Comparison of ENCODE assay signal across 8 cellular contexts in the genomic region with DNA sequence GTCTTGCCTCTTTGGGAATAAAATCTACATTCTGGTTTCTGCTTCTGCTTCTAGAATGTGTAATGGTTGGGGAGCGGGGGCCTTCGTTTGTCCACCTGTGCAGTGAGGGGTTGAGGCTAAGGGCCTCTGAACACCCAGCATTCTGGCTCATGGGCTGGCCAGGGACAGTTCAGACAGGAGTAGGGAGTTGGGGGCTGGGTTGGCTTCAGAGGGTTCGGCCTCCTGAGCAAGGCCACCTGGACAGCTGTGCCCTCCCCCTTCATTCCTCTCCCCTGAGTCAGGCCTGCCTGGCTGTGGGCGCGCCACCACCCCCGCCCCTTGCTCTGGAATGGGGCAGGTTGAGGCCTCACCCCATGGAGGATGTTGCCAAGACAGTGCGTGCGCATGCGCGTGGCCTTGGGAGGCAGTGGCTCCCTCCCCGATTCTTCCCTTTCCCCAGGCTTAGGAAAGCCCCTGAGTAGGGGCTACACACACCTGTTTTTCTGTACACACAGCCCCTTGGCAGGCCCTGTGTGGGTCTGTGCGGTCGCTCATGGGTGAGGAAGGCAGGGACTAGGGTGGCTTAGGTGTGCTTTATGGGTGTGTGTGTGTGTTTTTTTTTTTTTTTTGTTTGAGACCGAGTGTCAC. TPM values are rescaled to one million over a fixed set of nuclear protein-coding genes. Genes with fewer than 3 reads are reported as not detected.
DNase-seq lines count a peak whose midpoint lies in the region; ATAC-seq and TF ChIP-seq lines count a peak whose summit lies in the region.

No MANE protein-coding gene starts in this region.

- no peak overlapping the region for H3K4me3 ChIP-seq in heart left ventricle
- H3K4me3 ChIP-seq in right atrium auricular region = no peak overlapping the region
- no peak overlapping the region for H3K4me3 ChIP-seq in lower leg skin (ENCODE audit: low read depth, poor library complexity, severe bottlenecking)
- H3K4me3 ChIP-seq in vagina = no peak overlapping the region

- H3K27me3 ChIP-seq in heart left ventricle = no peaks in the 10 kb centered on the region
- no peaks in the 10 kb centered on the region for H3K27me3 ChIP-seq in right atrium auricular region
- H3K27me3 ChIP-seq in vagina = no peaks in the 10 kb centered on the region

- WGBS in heart left ventricle, 4 donors = 94 to 96% (median 95%) methylated on average over 10 to 14 of the region's 14 CpGs
- 42 to 53% methylated on average over 10 to 13 of the region's 14 CpGs for WGBS in lower leg skin, 2 donors

- ATAC-seq in heart left ventricle = peak in 3 of 4 donors; percentile 8 to 43 (median 37)

- intact Hi-C loops in heart left ventricle (cut with DNase I) (loop anchor here in 2 of 10 donors (5.0 to 10.0 kb wide), 2 partner anchors 353 to 355 kb away; no protein-coding TSS in a partner anchor), lower leg skin (cut with DNase I; ENCODE audit: low total_unique reads) (no loop called here), vagina (cut with DNase I) (no loop called here)

- TF ChIP-seq CTCF in heart left ventricle (IDR thresholded peaks at IDR 0.05) (no peak), right atrium auricular region (IDR thresholded peaks at IDR 0.05) (no peak), lower leg skin (IDR thresholded peaks at IDR 0.05) (no peak), vagina (IDR thresholded peaks at IDR 0.05) (no peak)

- H3K27ac ChIP-seq in heart left ventricle (no peak overlapping the region), right atrium auricular region (no peak overlapping the region), vagina (peak overlapping the region; percentile 84)

- H3K4me1 ChIP-seq in heart left ventricle (peaks cover 0 to 20% (median 0%) of the 10 kb centered on the region in 12 donors), right atrium auricular region (peaks cover 0 to 17% of the 10 kb centered on the region in 2 donors), vagina (peaks cover 76% of the 10 kb centered on the region)

- TF ChIP-seq POLR2A in heart left ventricle (IDR thresholded peaks at IDR 0.05) = no peak
- no peak for TF ChIP-seq POLR2A in lower leg skin (IDR thresholded peaks at IDR 0.05)
- TF ChIP-seq POLR2A in vagina (IDR thresholded peaks at IDR 0.05) = no peak

- in situ Hi-C loops in T47D (cut with HindIII; ENCODE audit: low pct_unique_long_range_greater_than_20kb, low sequenced_read_pairs) = no loop called here

- DNase-seq in heart left ventricle (no peak), right atrium auricular region (ENCODE audit: low spot score) (no peak), T47D (ENCODE audit: low read depth in 1 of 2, low spot score in 1 of 2) (peak; percentile 53 to 97), lower leg skin (ENCODE audit: low spot score in 2 of 2) (peak; percentile 75 to 95), vagina (ENCODE audit: extremely low spot score in 2 of 2) (no peak), NCI-H526 treated with DMSO at 0.1 percent for 48 hours (lab: John Stamatoyannopoulos, UW) (no peak), GF-D8 (lab: John Stamatoyannopoulos, UW) (no peak)
- no peak for DNase-seq in activated CD4-positive, CD25-positive, alpha-beta regulatory T cell treated with anti-CD3 and anti-CD28 coated beads, Interleukin-2, amount 50 U/mL, for 72 hours

- H3K9me3 ChIP-seq in heart left ventricle = no peaks in the 10 kb centered on the region
- H3K9me3 ChIP-seq in right atrium auricular region = no peaks in the 10 kb centered on the region
- no peaks in the 10 kb centered on the region for H3K9me3 ChIP-seq in vagina

- H3K36me3 ChIP-seq in heart left ventricle = no peaks in the 10 kb centered on the region
- H3K36me3 ChIP-seq in right atrium auricular region = no peaks in the 10 kb centered on the region
- H3K36me3 ChIP-seq in vagina = no peaks in the 10 kb centered on the region

RNA-seq across cellular contexts. Expression of gene YARS1, which starts 57.0 kb away (rescaled TPM):
- total RNA-seq in heart left ventricle (10 to 100 TPM; 20.2 to 58.1 (median 34.8) TPM), right atrium auricular region (10 to 100 TPM; 23.3 to 33.1 TPM), lower leg skin (10 to 100 TPM; 24.8 to 40.0 (median 30.2) TPM), vagina (41.3 TPM)
- 10 to 100 TPM; 18.6 to 61.3 TPM for polyA plus RNA-seq in heart left ventricle

RNA-seq across cellular contexts. Expression of gene S100PBP, which starts 57.3 kb away (rescaled TPM):
- total RNA-seq in heart left ventricle (10 to 100 TPM in 7 of 9 donors, 1 to 10 TPM in 2; 9.1 to 21.2 (median 10.7) TPM), right atrium auricular region (10 to 100 TPM in 1 of 2 donors, 1 to 10 TPM in 1; 5.7 to 10.8 TPM), lower leg skin (10 to 100 TPM; 11.0 to 32.1 (median 18.2) TPM), vagina (19.6 TPM)
- polyA plus RNA-seq in heart left ventricle = 1 to 10 TPM; 5.8 to 7.0 TPM

RNA-seq across cellular contexts. Expression of gene SYNC, which starts 57.5 kb away (rescaled TPM):
- 10 to 100 TPM; 10.2 to 22.3 (median 14.3) TPM for total RNA-seq in heart left ventricle
- polyA plus RNA-seq in heart left ventricle = 1 to 10 TPM; 2.7 to 8.3 TPM
- 10 to 100 TPM; 19.0 to 32.8 TPM for total RNA-seq in right atrium auricular region
- total RNA-seq in lower leg skin = 10 to 100 TPM in 1 of 4 donors, 1 to 10 TPM in 3; 2.8 to 16.9 (median 5.8) TPM
- 13.0 TPM for total RNA-seq in vagina

Comparison
In these comparisons a context has a peak if more than half of its experiments do, and no peak if none do; other contexts are left out.
1. DNase-seq: peak in T47D (2 of 2) and lower leg skin (2 of 2); none in heart left ventricle (0 of 5), right atrium auricular region (single experiment), vagina (0 of 2), NCI-H526 treated with DMSO at 0.1 percent for 48 hours (single experiment), activated CD4-positive, CD25-positive, alpha-beta regulatory T cell treated with anti-CD3 and anti-CD28 coated beads, Interleukin-2, amount 50 U/mL, for 72 hours (single experiment) and GF-D8 (single experiment).